8 cellular contexts compared by ENCODE assay signal in genomic region chr12:69738351-69739286, GRCh38. TPM values are rescaled to one million over a fixed set of nuclear protein-coding genes. Genes with fewer than 3 reads are reported as not detected.
DNase-seq lines count a peak whose midpoint lies in the region; ATAC-seq and TF ChIP-seq lines count a peak whose summit lies in the region.

A gene with protein sequence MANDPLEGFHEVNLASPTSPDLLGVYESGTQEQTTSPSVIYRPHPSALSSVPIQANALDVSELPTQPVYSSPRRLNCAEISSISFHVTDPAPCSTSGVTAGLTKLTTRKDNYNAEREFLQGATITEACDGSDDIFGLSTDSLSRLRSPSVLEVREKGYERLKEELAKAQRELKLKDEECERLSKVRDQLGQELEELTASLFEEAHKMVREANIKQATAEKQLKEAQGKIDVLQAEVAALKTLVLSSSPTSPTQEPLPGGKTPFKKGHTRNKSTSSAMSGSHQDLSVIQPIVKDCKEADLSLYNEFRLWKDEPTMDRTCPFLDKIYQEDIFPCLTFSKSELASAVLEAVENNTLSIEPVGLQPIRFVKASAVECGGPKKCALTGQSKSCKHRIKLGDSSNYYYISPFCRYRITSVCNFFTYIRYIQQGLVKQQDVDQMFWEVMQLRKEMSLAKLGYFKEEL (plus strand): TSS chr12:69738860. CDS start chr12:69755409, 16,549 bp downstream.

- H3K27me3 Mint-ChIP-seq in WTC11 (ENCODE audit: low read depth): peaks cover 38% of the 10 kb centered on the region

- ATAC-seq in GM18867 (IDR thresholded peaks at IDR 0.05; ENCODE audit: unreplicated experiment) (peak; percentile 85), HG03097 (IDR thresholded peaks at IDR 0.05; ENCODE audit: low FRiP score, unreplicated experiment) (peak; percentile 82), WTC11 (peak; percentile 89)

- H3K4me1 Mint-ChIP-seq in WTC11: peaks cover 28% of the 10 kb centered on the region

- TF ChIP-seq CTCF in AG04450 (IDR thresholded peaks at IDR 0.05; ENCODE audit: low read depth, low read length): peak; percentile 45; the same call in 1 of the 2 replicates
- TF ChIP-seq CTCF in WTC11 (IDR thresholded peaks at IDR 0.05): peak; percentile 79

- H3K27ac ChIP-seq in AG04450 (ENCODE audit: low read depth, low read length) (no peak within 1 kb of the TSS), caudate nucleus (ENCODE audit: low read depth, low read length) (peak within 1 kb of the TSS; percentile 91)

- H3K4me3 Mint-ChIP-seq in WTC11: peak within 1 kb of the TSS; percentile 87

- peak within 1 kb of the TSS; percentile 93 for H3K27ac Mint-ChIP-seq in WTC11

- no peaks in the 10 kb centered on the region for H3K36me3 Mint-ChIP-seq in WTC11

- POLR2A ChIA-PET in AG04450 (lab: Yijun Ruan, JAX) (no interaction called here), WTC11 (lab: Charles Lee) (no interaction called here)

- peak within 1 kb of the TSS; percentile 66 for H3K4me3 ChIP-seq in AG04450 (ENCODE audit: low read depth, low read length)

- H3K9me3 Mint-ChIP-seq in WTC11: no peaks in the 10 kb centered on the region

- H3K27me3 ChIP-seq in AG04450 (ENCODE audit: control insufficient read depth, insufficient read depth, low read length): peaks cover 29% of the 10 kb centered on the region

- DNase-seq in AG04450 (ENCODE audit: low read depth, low spot score) (peak; percentile 30), NCI-H2171 (lab: John Stamatoyannopoulos, UW) (peak; percentile 87), WTC11 (ENCODE audit: low spot score) (peak; percentile 90), caudate nucleus (lab: John Stamatoyannopoulos, UW) (peak in 60 of 61 donors; percentile 8 to 93 (median 83)), islet precursor cell (peak; percentile 97)
- peak; percentile 85 to 95 for DNase-seq in stimulated activated CD4-positive, alpha-beta T cell treated with anti-CD3 and anti-CD28 coated beads, Interleukin-15, amount 100 ng/mL, for 1 hour (ENCODE audit: low read depth in 1 of 2, low spot score in 1 of 2)

- CTCF ChIA-PET in AG04450 (lab: Charles Lee) (interaction anchor here (0.7 to 3.4 kb wide), 5 partner anchors 13 to 99 kb away, joined by 3 to 14 read pairs (median 4); no protein-coding TSS in a partner anchor), WTC11 (lab: Charles Lee) (interaction anchor here (0.5 to 1.8 kb wide), 13 partner anchors 9 to 986 kb away, joined by 3 to 8 read pairs (median 4); no protein-coding TSS in a partner anchor)

- no peaks in the 10 kb centered on the region; the same call in 1 of the 2 replicates for H3K9me3 ChIP-seq in AG04450 (ENCODE audit: control insufficient read depth, insufficient read depth, low read length)

TF ChIP-seq in WTC11, 78 proteins besides CTCF, POLR2A, EP300 and RAD21 (continues in another document):
- TF ChIP-seq ELF4 (CRISPR knock-in tag; IDR thresholded peaks at IDR 0.05; ENCODE audit: low read depth) (no peak), NR1H2 (CRISPR knock-in tag; IDR thresholded peaks at IDR 0.05) (no peak), HMGXB4 (CRISPR knock-in tag; IDR thresholded peaks at IDR 0.05) (peak; percentile 92), TP53 (CRISPR knock-in tag; IDR thresholded peaks at IDR 0.05) (peak; percentile 53; the same call in 1 of the 2 replicates), SP1 (CRISPR knock-in tag; conservative IDR thresholded peaks at IDR 0.05) (peak; percentile 91), SMAD3 (CRISPR knock-in tag; IDR thresholded peaks at IDR 0.05; ENCODE audit: borderline replicate concordance) (0 out of 2 replicates have a peak, but pooled peaks have one; percentile 25), ZNF396 (CRISPR knock-in tag; IDR thresholded peaks at IDR 0.05; ENCODE audit: borderline replicate concordance) (no peak), SMAD4 (CRISPR knock-in tag; IDR thresholded peaks at IDR 0.05) (no peak), E2F5 (CRISPR knock-in tag; IDR thresholded peaks at IDR 0.05) (peak; percentile 61; the same call in 1 of the 2 replicates), SOX15 (CRISPR knock-in tag; IDR thresholded peaks at IDR 0.05) (no peak), E2F1 (CRISPR knock-in tag; IDR thresholded peaks at IDR 0.05) (no peak), ZMAT4 (CRISPR knock-in tag; IDR thresholded peaks at IDR 0.05) (no peak), ZNF138 (CRISPR knock-in tag; conservative IDR thresholded peaks at IDR 0.05) (no peak), FOXK1 (CRISPR knock-in tag; IDR thresholded peaks at IDR 0.05) (no peak), OVOL2 (CRISPR knock-in tag; IDR thresholded peaks at IDR 0.05; ENCODE audit: borderline replicate concordance) (no peak), KAT7 (CRISPR knock-in tag; IDR thresholded peaks at IDR 0.05; ENCODE audit: borderline replicate concordance) (peak; percentile 85; the same call in 1 of the 2 replicates), ETV6 (CRISPR knock-in tag; IDR thresholded peaks at IDR 0.05) (peak; percentile 66; the same call in 1 of the 2 replicates), ZNF232 (CRISPR knock-in tag; IDR thresholded peaks at IDR 0.05) (peak; percentile 77; the same call in 1 of the 2 replicates), ZBTB43 (CRISPR knock-in tag; IDR thresholded peaks at IDR 0.05) (0 out of 2 replicates have a peak, but pooled peaks have one; percentile 9)
- TF ChIP-seq, protein P1, sequence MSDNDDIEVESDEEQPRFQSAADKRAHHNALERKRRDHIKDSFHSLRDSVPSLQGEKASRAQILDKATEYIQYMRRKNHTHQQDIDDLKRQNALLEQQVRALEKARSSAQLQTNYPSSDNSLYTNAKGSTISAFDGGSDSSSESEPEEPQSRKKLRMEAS (CRISPR knock-in tag; IDR thresholded peaks at IDR 0.05): 0 out of 2 replicates have a peak, but pooled peaks have one; percentile 20
- TF ChIP-seq, protein P2, sequence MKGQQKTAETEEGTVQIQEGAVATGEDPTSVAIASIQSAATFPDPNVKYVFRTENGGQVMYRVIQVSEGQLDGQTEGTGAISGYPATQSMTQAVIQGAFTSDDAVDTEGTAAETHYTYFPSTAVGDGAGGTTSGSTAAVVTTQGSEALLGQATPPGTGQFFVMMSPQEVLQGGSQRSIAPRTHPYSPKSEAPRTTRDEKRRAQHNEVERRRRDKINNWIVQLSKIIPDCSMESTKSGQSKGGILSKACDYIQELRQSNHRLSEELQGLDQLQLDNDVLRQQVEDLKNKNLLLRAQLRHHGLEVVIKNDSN (CRISPR knock-in tag; IDR thresholded peaks at IDR 0.05): no peak

RNA-seq across cellular contexts. Expression of the gene that starts here (rescaled TPM):
- polyA plus RNA-seq in AG04450 (2011; rRNA removed): 2.6 and 3.1 TPM in 2 replicates
- 2.2 and 4.0 TPM in 2 replicates for polyA minus RNA-seq in AG04450 (2011; rRNA and poly(A)+ RNA removed)
- total RNA-seq in WTC11 (2021): 42.8 to 47.2 TPM (median 43.4 TPM) in 3 replicates

Comparison
In these comparisons a context has a peak if more than half of its experiments do, and no peak if none do; other contexts are left out.
1. DNase-seq: peak in every context shown above with its lines; median percentile 97 in islet precursor cell; 90 in WTC11; 90 in stimulated activated CD4-positive, alpha-beta T cell treated with anti-CD3 and anti-CD28 coated beads, Interleukin-15, amount 100 ng/mL, for 1 hour; 87 in NCI-H2171; 83 in caudate nucleus; 30 in AG04450.